8 cellular contexts compared by ENCODE assay signal in genomic region chr10:60237977-60238376, GRCh38.
A peak's percentile ranks its signal among the peaks of the same experiment; 100 is the strongest.
DNase-seq lines count a peak whose midpoint lies in the region; ATAC-seq, FAIRE-seq and TF ChIP-seq lines count a peak whose summit lies in the region.

No MANE protein-coding gene starts in this region.

- peak overlapping the region; percentile 15 to 83 (median 75) for H3K27ac Mint-ChIP-seq in CD14-positive monocyte
- H3K27ac Mint-ChIP-seq in effector memory CD8-positive, alpha-beta T cell: peak overlapping the region; percentile 95

- peaks cover 0 to 3% (median 0%) of the 10 kb centered on the region in 3 donors for H3K27me3 Mint-ChIP-seq in CD14-positive monocyte (ENCODE audit: low read depth in 3 of 3)
- no peaks in the 10 kb centered on the region for H3K27me3 Mint-ChIP-seq in effector memory CD8-positive, alpha-beta T cell

- FAIRE-seq in D721Med (lab: Jason Lieb, UNC): no peak

- TF ChIP-seq CTCF in CD14-positive monocyte (IDR thresholded peaks at IDR 0.05) (no peak), D721Med (IDR thresholded peaks at IDR 0.05; ENCODE audit: insufficient read depth, missing control alignments) (no peak)

- intact Hi-C loops in CD14-positive monocyte (cut with micrococcal nuclease): loop anchor here in 1 of 2 donors (10.0 kb wide), 1 partner anchor 47 kb away; no protein-coding TSS in a partner anchor

- peaks cover 43% of the 10 kb centered on the region for H3K4me1 Mint-ChIP-seq in CD14-positive monocyte
- peaks cover 22 to 24% of the 10 kb centered on the region in 2 donors for H3K4me1 Mint-ChIP-seq in effector memory CD8-positive, alpha-beta T cell (ENCODE audit: low read depth in 2 of 2)

- no peak for DNase-seq in CD14-positive monocyte (ENCODE audit: low spot score)
- no peak for DNase-seq in effector memory CD8-positive, alpha-beta T cell
- DNase-seq in NCI-H748 treated with DMSO at 0.1 percent for 48 hours (lab: John Stamatoyannopoulos, UW): no peak
- no peak for DNase-seq in D721Med (ENCODE audit: insufficient read length, low spot score)
- no peak for DNase-seq in GDM1 (lab: John Stamatoyannopoulos, UW)

- H3K9me3 Mint-ChIP-seq in CD14-positive monocyte: peaks cover 0 to 3% (median 0%) of the 10 kb centered on the region in 7 donors
- H3K9me3 Mint-ChIP-seq in effector memory CD8-positive, alpha-beta T cell: no peaks in the 10 kb centered on the region

- no peaks in the 10 kb centered on the region for H3K36me3 Mint-ChIP-seq in CD14-positive monocyte
- peaks cover 3% of the 10 kb centered on the region for H3K36me3 Mint-ChIP-seq in effector memory CD8-positive, alpha-beta T cell (ENCODE audit: insufficient read depth)

- no peak overlapping the region for H3K4me3 Mint-ChIP-seq in CD14-positive monocyte
- peak overlapping the region; percentile 78 to 80 for H3K4me3 Mint-ChIP-seq in effector memory CD8-positive, alpha-beta T cell

- ATAC-seq in GM19438 (IDR thresholded peaks at IDR 0.05; ENCODE audit: low read depth, unreplicated experiment) (peak; percentile 22), HG03571 (IDR thresholded peaks at IDR 0.05; ENCODE audit: unreplicated experiment) (peak; percentile 30), GM21423 (IDR thresholded peaks at IDR 0.05; ENCODE audit: unreplicated experiment) (no peak)
- ATAC-seq in effector memory CD8-positive, alpha-beta T cell (replicated peaks): peak; percentile 49

Comparison
In these comparisons a context has a peak if more than half of its experiments do, and no peak if none do; other contexts are left out.
1. H3K4me3 Mint-ChIP-seq: peak in effector memory CD8-positive, alpha-beta T cell (2 of 2); none in CD14-positive monocyte (0 of 2).